ENCODE assay signal across 8 cellular contexts in genomic region chr5:181190711-181191525, GRCh38. TPM values are rescaled to one million over a fixed set of nuclear protein-coding genes. Genes with fewer than 3 reads are reported as not detected.
DNase-seq lines count a peak whose midpoint lies in the region; ATAC-seq and TF ChIP-seq lines count a peak whose summit lies in the region.

No MANE protein-coding gene starts in this region.

- peak overlapping the region; percentile 94 for H3K4me3 Mint-ChIP-seq in activated T-helper 2 cell treated with anti-CD3 and anti-CD28 coated beads, Interferon-gamma antibody, Interleukin-2, Interleukin-4, amounts not matched to agents 10 μg/mL and 5 μg/mL and 100 μg/mL, durations not matched to agents 14 hours and 24 hours and 36 hours (ENCODE audit: low read depth)

- dilution Hi-C loops in IMR-90 (cut with HindIII; ENCODE audit: low sequenced_read_pairs, unreplicated experiment) = no loop called here

- H2BK120ac ChIP-seq in IMR-90 (ENCODE audit: low read depth, low read length) = peak overlapping the region; percentile 55; the same call in 1 of the 2 replicates

- H3K23ac ChIP-seq in IMR-90 (ENCODE audit: low read depth, low read length) = peak overlapping the region; percentile 86; the same call in 1 of the 2 replicates

- DNase-seq in activated CD4-positive, alpha-beta T cell treated with anti-CD3 and anti-CD28 coated beads for 4 hours = peak; percentile 36 to 48
- no peak for DNase-seq in activated CD4-positive, alpha-beta T cell treated with anti-CD3 and anti-CD28 coated beads, Interleukin-2, amount 50 U/mL, for 4 hours
- DNase-seq in IMR-90 (no peak), Right ventricle myocardium inferior (ENCODE audit: missing footprints) (peak; percentile 84), psoas muscle (peak in 1 of 2 donors; percentile 79), NOMO-1 (lab: John Stamatoyannopoulos, UW; ENCODE audit: unreplicated experiment in 2 of 2) (no peak), DMS 273 (lab: John Stamatoyannopoulos, UW; ENCODE audit: unreplicated experiment) (no peak)
- peak; percentile 37 for DNase-seq in activated T-helper 2 cell treated with anti-CD3 and anti-CD28 coated beads, Interferon-gamma antibody, Interleukin-2, Interleukin-4, amounts not matched to agents 10 μg/mL and 5 μg/mL and 100 μg/mL, durations not matched to agents 14 hours and 24 hours and 36 hours (ENCODE audit: low spot score)

- H3K27me3 ChIP-seq in IMR-90 (ENCODE audit: control insufficient read depth, insufficient read depth, low read length) = no peaks in the 10 kb centered on the region
- no peaks in the 10 kb centered on the region for H3K27me3 ChIP-seq in psoas muscle (ENCODE audit: insufficient read depth in 3 of 3, low read length in 2 of 3)

- H4K91ac ChIP-seq in IMR-90 (ENCODE audit: insufficient read depth, low read depth, low read length) = peak overlapping the region; percentile 75; the same call in 1 of the 2 replicates

- H3K36me3 Mint-ChIP-seq in activated T-helper 2 cell treated with anti-CD3 and anti-CD28 coated beads, Interferon-gamma antibody, Interleukin-2, Interleukin-4, amounts not matched to agents 10 μg/mL and 5 μg/mL and 100 μg/mL, durations not matched to agents 14 hours and 24 hours and 36 hours (ENCODE audit: low read depth) = no peaks in the 10 kb centered on the region

- no peak overlapping the region for H2BK20ac ChIP-seq in IMR-90 (ENCODE audit: low read depth, low read length)

- peak overlapping the region; percentile 63 for H3K9ac ChIP-seq in IMR-90 (ENCODE audit: low read depth, low read length)

- intact Hi-C loops in IMR-90 (cut with micrococcal nuclease) = loop anchor here (1.0 kb wide), 3 partner anchors 27 to 55 kb away; partner anchors contain the start of gene TRIM41
- intact Hi-C loops in activated T-helper 2 cell treated with anti-CD3 and anti-CD28 coated beads, Interferon-gamma antibody, Interleukin-2, Interleukin-4, amounts not matched to agents 10 μg/mL and 5 μg/mL and 100 μg/mL, durations not matched to agents 14 hours and 24 hours and 36 hours (cut with micrococcal nuclease) = loop anchor here (1.0 kb wide), 2 partner anchors 16 to 27 kb away; no protein-coding TSS in a partner anchor
- intact Hi-C loops in Right ventricle myocardium inferior (cut with DNase I) = loop anchor here (1.0 kb wide), 2 partner anchors 15 to 53 kb away; no protein-coding TSS in a partner anchor
- intact Hi-C loops in psoas muscle (cut with DNase I) = loop anchor here in 1 of 2 donors (1.0 kb wide), 1 partner anchor 31 kb away; no protein-coding TSS in a partner anchor

- POLR2A ChIA-PET in IMR-90 (lab: Charles Lee; ENCODE audit: unreplicated experiment) = no interaction called here

- H3K9me1 ChIP-seq in IMR-90 (ENCODE audit: insufficient read depth, low read length) = peaks cover 5% of the 10 kb centered on the region

- peaks cover 14% of the 10 kb centered on the region for H3K4me1 Mint-ChIP-seq in activated T-helper 2 cell treated with anti-CD3 and anti-CD28 coated beads, Interferon-gamma antibody, Interleukin-2, Interleukin-4, amounts not matched to agents 10 μg/mL and 5 μg/mL and 100 μg/mL, durations not matched to agents 14 hours and 24 hours and 36 hours (ENCODE audit: low read depth)

- H4K5ac ChIP-seq in IMR-90 (ENCODE audit: low read depth, low read length) = peak overlapping the region; percentile 50

- no peak overlapping the region for H2BK15ac ChIP-seq in IMR-90 (ENCODE audit: low read depth, low read length)

- H3K4me1 ChIP-seq in IMR-90 (ENCODE audit: control insufficient read depth, insufficient read depth, low read length) = peaks cover 4% of the 10 kb centered on the region
- H3K4me1 ChIP-seq in psoas muscle = peaks cover 5% of the 10 kb centered on the region

- peak overlapping the region; percentile 65 for H3K4me3 ChIP-seq in IMR-90 (ENCODE audit: insufficient read depth, low read depth, low read length)
- H3K4me3 ChIP-seq in psoas muscle = peak overlapping the region; percentile 92

- BruUV-seq in IMR-90 (replicated peaks; lab: Mats Ljungman, UMichigan) = no TSS peak

- H3K9me3 ChIP-seq in IMR-90 (ENCODE audit: control insufficient read depth, insufficient read depth, low read length) = no peaks in the 10 kb centered on the region
- no peaks in the 10 kb centered on the region for H3K9me3 ChIP-seq in psoas muscle

- peak overlapping the region; percentile 79 for H3K4ac ChIP-seq in IMR-90 (ENCODE audit: low read depth, low read length)

- no peak for TF ChIP-seq POLR2A in IMR-90 (IDR thresholded peaks at IDR 0.05; ENCODE audit: low read depth, low read length)

- H3K9me3 Mint-ChIP-seq in activated T-helper 2 cell treated with anti-CD3 and anti-CD28 coated beads, Interferon-gamma antibody, Interleukin-2, Interleukin-4, amounts not matched to agents 10 μg/mL and 5 μg/mL and 100 μg/mL, durations not matched to agents 14 hours and 24 hours and 36 hours = no peaks in the 10 kb centered on the region

- CTCF ChIA-PET in IMR-90 (lab: Yijun Ruan, JAX) = interaction anchor here (0.6 to 2.5 kb wide), 3 partner anchors 14 to 44 kb away, joined by 3 to 10 read pairs (median 3); partner anchors contain the start of gene TRIM7

- peak overlapping the region; percentile 29; the same call in 1 of the 2 replicates for H3K14ac ChIP-seq in IMR-90 (replicated peaks; ENCODE audit: low read depth, low read length)

- peak overlapping the region; percentile 36 for H2BK5ac ChIP-seq in IMR-90 (ENCODE audit: low read depth, low read length, poor library complexity, severe bottlenecking)

- peak overlapping the region; percentile 58 to 77; a peak in 3 of 4 replicates for H4K8ac ChIP-seq in IMR-90 (ENCODE audit: low read depth in 2 of 2, low read length in 2 of 2)

- no peaks in the 10 kb centered on the region for H3K27me3 Mint-ChIP-seq in activated T-helper 2 cell treated with anti-CD3 and anti-CD28 coated beads, Interferon-gamma antibody, Interleukin-2, Interleukin-4, amounts not matched to agents 10 μg/mL and 5 μg/mL and 100 μg/mL, durations not matched to agents 14 hours and 24 hours and 36 hours (ENCODE audit: low read depth)

- H3K36me3 ChIP-seq in IMR-90 (ENCODE audit: control insufficient read depth, insufficient read depth, low read length) (no peaks in the 10 kb centered on the region), psoas muscle (ENCODE audit: insufficient read depth in 1 of 2, low read depth in 1 of 2) (peaks cover 0 to 3% of the 10 kb centered on the region in 2 donors)

- peaks cover 10 to 11% of the 10 kb centered on the region in 2 experiments; a peak in 3 of 4 replicates for H3K79me1 ChIP-seq in IMR-90 (ENCODE audit: low read depth in 1 of 2, low read length in 2 of 2)

- H3K56ac ChIP-seq in IMR-90 (ENCODE audit: extremely low read depth, insufficient read depth, low read length) = peak overlapping the region; percentile 7; the same call in 1 of the 2 replicates

- peak overlapping the region; percentile 99 for H2AFZ ChIP-seq in IMR-90 (replicated peaks; ENCODE audit: low read length, poor library complexity)

- H3K18ac ChIP-seq in IMR-90 (ENCODE audit: low read depth, low read length) = 0 out of 2 replicates have a peak overlapping the region, but pooled peaks have one; percentile 12

- TF ChIP-seq RAD21 in IMR-90 (IDR thresholded peaks at IDR 0.05; ENCODE audit: low read length) = no peak

- 0 out of 2 replicates have a peak, but pooled peaks have one; percentile 14 for TF ChIP-seq CTCF in IMR-90 (conservative IDR thresholded peaks at IDR 0.05; ENCODE audit: low read depth, low read length)
- TF ChIP-seq CTCF in psoas muscle (IDR thresholded peaks at IDR 0.05) = no peak

- in situ Hi-C loops in IMR-90 (cut with MboI; ENCODE audit: low sequenced_read_pairs) = no loop called here

- peaks cover 12% of the 10 kb centered on the region for H4K20me1 ChIP-seq in IMR-90 (ENCODE audit: insufficient read depth, low read length)

- ATAC-seq in IMR-90 (ENCODE audit: low read depth) = peak; percentile 9
- ATAC-seq in Right ventricle myocardium inferior = peak; percentile 15
- peak; percentile 7 to 51 (median 34) for ATAC-seq in psoas muscle

- peak overlapping the region; percentile 62 for H3K27ac ChIP-seq in IMR-90 (ENCODE audit: insufficient read depth, low read length)
- peak overlapping the region; percentile 92 for H3K27ac ChIP-seq in psoas muscle

- peak overlapping the region; percentile 75 for H2AK9ac ChIP-seq in IMR-90 (replicated peaks; ENCODE audit: low read depth, low read length, poor library complexity)

- peak overlapping the region; percentile 95 for H3K27ac Mint-ChIP-seq in activated T-helper 2 cell treated with anti-CD3 and anti-CD28 coated beads, Interferon-gamma antibody, Interleukin-2, Interleukin-4, amounts not matched to agents 10 μg/mL and 5 μg/mL and 100 μg/mL, durations not matched to agents 14 hours and 24 hours and 36 hours

- H3K4me2 ChIP-seq in IMR-90 (ENCODE audit: low read depth, low read length) = peak overlapping the region; percentile 87

- WGBS in IMR-90 (ENCODE audit: extremely low coverage in 2 of 2, insufficient read length in 1 of 2), 2 experiments = 0% methylated on average over 36 of the region's 66 CpGs; no CpG with 5 or more reads in 1 of the 2 experiments
- WGBS in psoas muscle, 3 donors = 0% methylated on average over 66 of the region's 66 CpGs

- H2AK5ac ChIP-seq in IMR-90 (ENCODE audit: low read depth, low read length) = no peak overlapping the region

RNA-seq across cellular contexts. Expression of gene TRIM7, which starts 14.1 kb away (rescaled TPM):
- total RNA-seq in IMR-90 (2012; rRNA removed) (0.54 and 0.83 TPM in 2 replicates), Right ventricle myocardium inferior (14.4 TPM), psoas muscle (10 to 100 TPM; 18.5 to 42.6 (median 32.4) TPM)
- polyA plus RNA-seq in IMR-90 (2012; rRNA removed) (1.0 and 1.3 TPM in 2 replicates), psoas muscle (10 to 100 TPM; 10.4 to 37.7 (median 21.2) TPM)
- 1.6 and 1.8 TPM in 2 replicates for polyA plus RNA-seq in IMR-90 (2012; cell fraction: cytosol; rRNA removed)
- polyA plus RNA-seq in IMR-90 (2012; cell fraction: nucleus; rRNA removed; ENCODE audit: low replicate concordance) = 0.76 and 1.6 TPM in 2 replicates
- total RNA-seq in activated T-helper 2 cell treated with anti-CD3 and anti-CD28 coated beads, Interferon-gamma antibody, Interleukin-2, Interleukin-4, amounts not matched to agents 10 μg/mL and 5 μg/mL and 100 μg/mL, durations not matched to agents 14 hours and 24 hours and 36 hours = 3.9 and 4.8 TPM in 2 replicates

RNA-seq across cellular contexts. Expression of gene TRIM41, which starts 32.2 kb away (rescaled TPM):
- total RNA-seq in IMR-90 (2012; rRNA removed) (5.9 and 6.9 TPM in 2 replicates), Right ventricle myocardium inferior (20.9 TPM), psoas muscle (10 to 100 TPM; 26.6 to 33.6 (median 31.5) TPM)
- polyA plus RNA-seq in IMR-90 (2012; rRNA removed) (15.7 and 16.9 TPM in 2 replicates), psoas muscle (10 to 100 TPM; 12.5 to 44.0 (median 17.4) TPM)
- 9.6 and 12.6 TPM in 2 replicates for polyA plus RNA-seq in IMR-90 (2012; cell fraction: cytosol; rRNA removed)
- polyA plus RNA-seq in IMR-90 (2012; cell fraction: nucleus; rRNA removed; ENCODE audit: low replicate concordance) = 63.1 and 67.0 TPM in 2 replicates
- total RNA-seq in activated T-helper 2 cell treated with anti-CD3 and anti-CD28 coated beads, Interferon-gamma antibody, Interleukin-2, Interleukin-4, amounts not matched to agents 10 μg/mL and 5 μg/mL and 100 μg/mL, durations not matched to agents 14 hours and 24 hours and 36 hours = 32.2 and 33.0 TPM in 2 replicates

RNA-seq across cellular contexts. Expression of gene OR2V2, which starts 43.5 kb away (rescaled TPM):
- total RNA-seq in IMR-90 (2012; rRNA removed) = not detected in 2 replicates
- not detected in 2 replicates for polyA plus RNA-seq in IMR-90 (2012; rRNA removed)
- not detected in 2 replicates for polyA plus RNA-seq in IMR-90 (2012; cell fraction: cytosol; rRNA removed)
- not detected in 2 replicates for polyA plus RNA-seq in IMR-90 (2012; cell fraction: nucleus; rRNA removed; ENCODE audit: low replicate concordance)
- total RNA-seq in activated T-helper 2 cell treated with anti-CD3 and anti-CD28 coated beads, Interferon-gamma antibody, Interleukin-2, Interleukin-4, amounts not matched to agents 10 μg/mL and 5 μg/mL and 100 μg/mL, durations not matched to agents 14 hours and 24 hours and 36 hours = not detected in 2 replicates
- total RNA-seq in Right ventricle myocardium inferior = not detected
- total RNA-seq in psoas muscle = not detected
- not detected for polyA plus RNA-seq in psoas muscle

RNA-seq across cellular contexts. Expression of gene RACK1, which starts 52.8 kb away (rescaled TPM):
- 5,432 and 9,350 TPM in 2 replicates for total RNA-seq in IMR-90 (2012; rRNA removed)
- 4,263 and 4,589 TPM in 2 replicates for polyA plus RNA-seq in IMR-90 (2012; rRNA removed)
- polyA plus RNA-seq in IMR-90 (2012; cell fraction: cytosol; rRNA removed) = 5,168 and 5,845 TPM in 2 replicates
- 1,327 and 2,272 TPM in 2 replicates for polyA plus RNA-seq in IMR-90 (2012; cell fraction: nucleus; rRNA removed; ENCODE audit: low replicate concordance)
- total RNA-seq in activated T-helper 2 cell treated with anti-CD3 and anti-CD28 coated beads, Interferon-gamma antibody, Interleukin-2, Interleukin-4, amounts not matched to agents 10 μg/mL and 5 μg/mL and 100 μg/mL, durations not matched to agents 14 hours and 24 hours and 36 hours = 2,110 and 2,123 TPM in 2 replicates
- 693 TPM for total RNA-seq in Right ventricle myocardium inferior
- 1,000 to 10,000 TPM in 1 of 4 donors, 100 to 1,000 TPM in 3; 832 to 1,110 (median 978) TPM for total RNA-seq in psoas muscle
- 1,000 to 10,000 TPM; 1,678 to 3,660 (median 1,849) TPM for polyA plus RNA-seq in psoas muscle

RNA-seq across cellular contexts. Expression of gene OR2V1, which starts 59.9 kb away (rescaled TPM):
- total RNA-seq in IMR-90 (2012; rRNA removed) (not detected in 2 replicates), Right ventricle myocardium inferior (not detected), psoas muscle (not detected)
- polyA plus RNA-seq in IMR-90 (2012; rRNA removed) (not detected in 2 replicates), psoas muscle (not detected)
- polyA plus RNA-seq in IMR-90 (2012; cell fraction: cytosol; rRNA removed) = not detected in 2 replicates
- polyA plus RNA-seq in IMR-90 (2012; cell fraction: nucleus; rRNA removed; ENCODE audit: low replicate concordance) = not detected in 2 replicates
- not detected in 2 replicates for total RNA-seq in activated T-helper 2 cell treated with anti-CD3 and anti-CD28 coated beads, Interferon-gamma antibody, Interleukin-2, Interleukin-4, amounts not matched to agents 10 μg/mL and 5 μg/mL and 100 μg/mL, durations not matched to agents 14 hours and 24 hours and 36 hours

Comparison
In these comparisons a context has a peak if more than half of its experiments do, and no peak if none do; other contexts are left out.
1. DNase-seq: peak in activated CD4-positive, alpha-beta T cell treated with anti-CD3 and anti-CD28 coated beads for 4 hours (2 of 2), activated T-helper 2 cell treated with anti-CD3 and anti-CD28 coated beads, Interferon-gamma antibody, Interleukin-2, Interleukin-4, amounts not matched to agents 10 μg/mL and 5 μg/mL and 100 μg/mL, durations not matched to agents 14 hours and 24 hours and 36 hours (single experiment) and Right ventricle myocardium inferior (single experiment); none in activated CD4-positive, alpha-beta T cell treated with anti-CD3 and anti-CD28 coated beads, Interleukin-2, amount 50 U/mL, for 4 hours (0 of 2), IMR-90 (single experiment), NOMO-1 (0 of 2) and DMS 273 (single experiment).
2. Peak in every context shown above with its lines, with median percentiles within 50 percentile points of each other: ATAC-seq.